12 cellular contexts compared by ENCODE assay signal in genomic region chr2:102062802-102063201, GRCh38.
A peak's percentile ranks its signal among the peaks of the same experiment; 100 is the strongest.
DNase-seq lines count a peak whose midpoint lies in the region; ATAC-seq and TF ChIP-seq lines count a peak whose summit lies in the region.
"Had no signal": no experiment of that assay in that cellular context is flagged by ENCODE, and none has a peak within 500 bp of the region (broad histone marks: within the 10 kb centered on the region; RNA-seq: fewer than 3 reads in every experiment).

No MANE protein-coding gene starts in this region.

- peaks cover 11% of the 10 kb centered on the region for H3K4me1 ChIP-seq in colonic mucosa
- peaks cover 29% of the 10 kb centered on the region for H3K4me1 ChIP-seq in parathyroid adenoma

- H3K36me3 ChIP-seq in colonic mucosa (no peaks in the 10 kb centered on the region), parathyroid adenoma (ENCODE audit: control insufficient read depth, insufficient read depth, low read length) (no peaks in the 10 kb centered on the region)
- H3K36me3 ChIP-seq: BLaER1 treated with 17β-estradiol and CSF1 and Interleukin-3, amounts not matched to agents 10 nM and 100 nM had no signal

- peak overlapping the region; percentile 86 for H3K27ac Mint-ChIP-seq in stimulated activated naive CD8-positive, alpha-beta T cell treated with anti-CD3 and anti-CD28 coated beads, Interleukin-15, Interleukin-2, amounts not matched to agents 100 ng/mL and 50 ng/mL, for 24 hours

- H3K27ac ChIP-seq in colonic mucosa (peak overlapping the region; percentile 79), parathyroid adenoma (peak overlapping the region; percentile 87)

- no peaks in the 10 kb centered on the region for H3K36me3 Mint-ChIP-seq in stimulated activated naive CD8-positive, alpha-beta T cell treated with anti-CD3 and anti-CD28 coated beads, Interleukin-15, Interleukin-2, amounts not matched to agents 100 ng/mL and 50 ng/mL, for 24 hours (ENCODE audit: low read depth)

- no peak overlapping the region for H3K4me2 ChIP-seq in parathyroid adenoma (ENCODE audit: low read length)

- TF ChIP-seq CTCF in colonic mucosa (IDR thresholded peaks at IDR 0.05) (no peak), parathyroid adenoma (IDR thresholded peaks at IDR 0.05) (no peak)

- H3K4me3 ChIP-seq in colonic mucosa (no peak overlapping the region), parathyroid adenoma (ENCODE audit: low read depth, low read length) (no peak overlapping the region)
- H3K4me3 ChIP-seq: BLaER1 treated with 17β-estradiol and CSF1 and Interleukin-3, amounts not matched to agents 10 nM and 100 nM had no signal

- intact Hi-C loops in colonic mucosa (cut with DNase I), result no loop called here

- no peaks in the 10 kb centered on the region for H3K27me3 ChIP-seq in colonic mucosa
- H3K27me3 ChIP-seq in parathyroid adenoma (ENCODE audit: control insufficient read depth, insufficient read depth, low read length), result no peaks in the 10 kb centered on the region
- H3K27me3 ChIP-seq: BLaER1 treated with 17β-estradiol and CSF1 and Interleukin-3, amounts not matched to agents 10 nM and 100 nM had no signal

- H3K4me3 Mint-ChIP-seq in stimulated activated naive CD8-positive, alpha-beta T cell treated with anti-CD3 and anti-CD28 coated beads, Interleukin-15, Interleukin-2, amounts not matched to agents 100 ng/mL and 50 ng/mL, for 24 hours, result peak overlapping the region; percentile 10

- H3K4me1 Mint-ChIP-seq in stimulated activated naive CD8-positive, alpha-beta T cell treated with anti-CD3 and anti-CD28 coated beads, Interleukin-15, Interleukin-2, amounts not matched to agents 100 ng/mL and 50 ng/mL, for 24 hours (ENCODE audit: low read depth), result peaks cover 37% of the 10 kb centered on the region

- H3K27me3 Mint-ChIP-seq in stimulated activated naive CD8-positive, alpha-beta T cell treated with anti-CD3 and anti-CD28 coated beads, Interleukin-15, Interleukin-2, amounts not matched to agents 100 ng/mL and 50 ng/mL, for 24 hours, result peaks cover 15% of the 10 kb centered on the region

- H3K9ac ChIP-seq in colonic mucosa (ENCODE audit: low read depth in 2 of 2, low read length in 2 of 2), result peak overlapping the region in 1 of 2 donors; percentile 1
- no peak overlapping the region for H3K9ac ChIP-seq in parathyroid adenoma

- H3K9me3 ChIP-seq in colonic mucosa (no peaks in the 10 kb centered on the region), parathyroid adenoma (ENCODE audit: control insufficient read depth, low read length) (no peaks in the 10 kb centered on the region)

- no peak for DNase-seq in stimulated activated naive CD8-positive, alpha-beta T cell treated with anti-CD3 and anti-CD28 coated beads, Interleukin-15, Interleukin-2, amounts not matched to agents 100 U/mL and 50 U/mL, for 24 hours
- no peak for DNase-seq in colonic mucosa
- DNase-seq in NCI-H345 treated with DMSO at 0.1 percent for 48 hours (lab: John Stamatoyannopoulos, UW; ENCODE audit: unreplicated experiment), result no peak
- no peak for DNase-seq in ureter (ENCODE audit: low spot score)
- DNase-seq: effector memory CD4-positive, alpha-beta T cell; KG1; NCI-H187 had no signal

- H3K79me2 ChIP-seq in parathyroid adenoma, result no peaks in the 10 kb centered on the region

- ATAC-seq in stimulated activated naive CD8-positive, alpha-beta T cell treated with anti-CD3 and anti-CD28 coated beads, Interleukin-15, Interleukin-2, amounts not matched to agents 100 U/mL and 50 U/mL, for 24 hours, result no peak
- ATAC-seq in HG02970 (IDR thresholded peaks at IDR 0.05; ENCODE audit: low FRiP score, unreplicated experiment) (no peak), HG03457 (IDR thresholded peaks at IDR 0.05; ENCODE audit: unreplicated experiment) (no peak)

- H2AFZ ChIP-seq in parathyroid adenoma, result peak overlapping the region; percentile 85

- no peaks in the 10 kb centered on the region for H3K9me3 Mint-ChIP-seq in stimulated activated naive CD8-positive, alpha-beta T cell treated with anti-CD3 and anti-CD28 coated beads, Interleukin-15, Interleukin-2, amounts not matched to agents 100 ng/mL and 50 ng/mL, for 24 hours
